Comparison of ENCODE assay signal across 11 cellular contexts in genomic region chr9:42240261-42240579, GRCh38. TPM values are rescaled to one million over a fixed set of nuclear protein-coding genes. Genes with fewer than 3 reads are reported as not detected.
A peak's percentile ranks its signal among the peaks of the same experiment; 100 is the strongest.
DNase-seq lines count a peak whose midpoint lies in the region; ATAC-seq and TF ChIP-seq lines count a peak whose summit lies in the region.
"Not testable (repeated sequence)": the region's sequence is repeated elsewhere in the genome, so short reads cannot be mapped to it uniquely, and the experiment has no call there.
"Had no signal": no experiment of that assay in that cellular context is flagged by ENCODE, and none has a peak within 500 bp of the region (broad histone marks: within the 10 kb centered on the region; RNA-seq: fewer than 3 reads in every experiment).

No MANE protein-coding gene starts in this region.

- H3K27ac ChIP-seq in left ventricle myocardium inferior (replicated peaks): peak overlapping the region; percentile 54
- not testable (repeated sequence) for H3K27ac ChIP-seq in aorta (ENCODE audit: low read depth in 1 of 2, low read length in 2 of 2)

- not testable (repeated sequence) for TF ChIP-seq CTCF in astrocyte of the cerebellum (IDR thresholded peaks at IDR 0.05; ENCODE audit: low read depth, low read length, missing control alignments); choroid plexus epithelial cell (conservative IDR thresholded peaks at IDR 0.05; ENCODE audit: low read depth, low read length); fibroblast of pulmonary artery (IDR thresholded peaks at IDR 0.05; ENCODE audit: low read length, missing control alignments); left ventricle myocardium inferior (IDR thresholded peaks at IDR 0.05; ENCODE audit: borderline replicate concordance)

- not testable (repeated sequence) for H3K27me3 ChIP-seq in MG63; left ventricle myocardium inferior (ENCODE audit: low read depth); aorta (ENCODE audit: control insufficient read depth in 1 of 2, insufficient read depth in 2 of 2, low read length in 1 of 2)

- H3K4me3 ChIP-seq in MG63; astrocyte of the cerebellum (ENCODE audit: low read depth, low read length); choroid plexus epithelial cell (ENCODE audit: low read depth, low read length); fibroblast of pulmonary artery (replicated peaks; ENCODE audit: low read depth, low read length); left ventricle myocardium inferior; aorta (ENCODE audit: low read length in 2 of 2): not testable (repeated sequence)

- H3K9me3 ChIP-seq in MG63; left ventricle myocardium inferior (replicated peaks); aorta (ENCODE audit: control insufficient read depth, low read length): not testable (repeated sequence)

- H3K4me1 ChIP-seq in left ventricle myocardium inferior: peaks cover 30% of the 10 kb centered on the region
- H3K4me1 ChIP-seq in aorta (ENCODE audit: control insufficient read depth in 1 of 2, insufficient read depth in 2 of 2, low read length in 2 of 2): not testable (repeated sequence)

- H3K36me3 ChIP-seq in MG63; left ventricle myocardium inferior; aorta (ENCODE audit: control insufficient read depth in 1 of 2, insufficient read depth in 2 of 2, low read length in 1 of 2): not testable (repeated sequence)

- intact Hi-C loops in left ventricle myocardium inferior (cut with micrococcal nuclease); aorta (cut with DNase I): not testable (repeated sequence)

- WGBS in aorta, 2 donors: 0 to 6% methylated on average over 1 of the region's 1 CpG

- DNase-seq in EL (peak; percentile 40), MG63 (peak; percentile 11), astrocyte of the cerebellum (ENCODE audit: low read depth) (peak; percentile 49), choroid plexus epithelial cell (ENCODE audit: low read depth) (peak; percentile 86), fibroblast of pulmonary artery (ENCODE audit: low read depth) (peak; percentile 79), non-pigmented ciliary epithelial cell (ENCODE audit: low read depth) (peak; percentile 26)
- not testable (repeated sequence) for DNase-seq in left ventricle myocardium inferior, aorta

- peak; percentile 39 for ATAC-seq in aorta (ENCODE audit: low FRiP score)

- in situ Hi-C loops in astrocyte of the cerebellum (cut with HindIII; ENCODE audit: low sequenced_read_pairs): not testable (repeated sequence)

RNA-seq across cellular contexts. Expression of gene SPATA31A6, which starts 56.8 kb away (rescaled TPM):
- not detected in 2 replicates for total RNA-seq in MG63 (2014; rRNA removed; shearing (Covaris generic); ENCODE audit: low replicate concordance)
- not detected for total RNA-seq in left ventricle myocardium inferior
- not detected for total RNA-seq in aorta
- polyA plus RNA-seq in aorta: not detected
- total RNA-seq: HepG2, HFFc6, SJCRH30 had no signal
- polyA plus RNA-seq: HepG2 had no signal
